In genomic region chr14:74706101-74706500, GRCh38 we compare ENCODE assay signal across 25 cellular contexts. TPM values are rescaled to one million over a fixed set of nuclear protein-coding genes. Genes with fewer than 3 reads are reported as not detected.
DNase-seq lines count a peak whose midpoint lies in the region; ATAC-seq and TF ChIP-seq lines count a peak whose summit lies in the region.
"Had no signal": no experiment of that assay in that cellular context is flagged by ENCODE, and none has a peak within 500 bp of the region (broad histone marks: within the 10 kb centered on the region; RNA-seq: fewer than 3 reads in every experiment).

No MANE protein-coding gene starts in this region.

- BruUV-seq in IMR-90 (replicated peaks; lab: Mats Ljungman, UMichigan), result no TSS peak

- no peaks in the 10 kb centered on the region for H3K27me3 Mint-ChIP-seq in CD4-positive, alpha-beta memory T cell
- H3K27me3 Mint-ChIP-seq: activated CD4-positive, alpha-beta memory T cell treated with anti-CD3 and anti-CD28 coated beads, Interleukin-2, amount 10 ng/mL, durations not matched to agents 7 days and 5 days; stimulated activated naive CD8-positive, alpha-beta T cell treated with anti-CD3 and anti-CD28 coated beads, Interleukin-15, Interleukin-2, amounts not matched to agents 100 ng/mL and 50 ng/mL, for 24 hours had no signal

- POLR2A ChIA-PET in IMR-90 (lab: Charles Lee; ENCODE audit: unreplicated experiment), result no interaction called here
- POLR2A ChIA-PET in CD4-positive, alpha-beta memory T cell (lab: Charles Lee; ENCODE audit: partially characterized antibody), result no interaction called here

- H3K9me3 Mint-ChIP-seq in CD4-positive, alpha-beta memory T cell, result peaks cover 0 to 6% (median 2%) of the 10 kb centered on the region in 8 donors
- H3K9me3 Mint-ChIP-seq: natural killer cell had no signal

- no CpG with 5 or more reads among the region's 4 CpGs for WGBS in IMR-90 (ENCODE audit: extremely low coverage in 2 of 2, insufficient read length in 1 of 2), 2 experiments

- TF ChIP-seq RAD21 in IMR-90 (IDR thresholded peaks at IDR 0.05; ENCODE audit: low read length), result no peak

- no peak overlapping the region for H2AK9ac ChIP-seq in IMR-90 (replicated peaks; ENCODE audit: low read depth, low read length, poor library complexity)

- H2AFZ ChIP-seq in IMR-90 (replicated peaks; ENCODE audit: low read length, poor library complexity), result no peak overlapping the region

- no peaks in the 10 kb centered on the region for H3K27me3 ChIP-seq in IMR-90 (ENCODE audit: control insufficient read depth, insufficient read depth, low read length)
- no peaks in the 10 kb centered on the region for H3K27me3 ChIP-seq in CD4-positive, alpha-beta memory T cell (ENCODE audit: insufficient read depth, low read length)
- H3K27me3 ChIP-seq: gastroesophageal sphincter, right atrium auricular region had no signal

- H3K9me3 ChIP-seq in IMR-90 (ENCODE audit: control insufficient read depth, insufficient read depth, low read length), result peaks cover 3% of the 10 kb centered on the region; the same call in 1 of the 2 replicates
- no peaks in the 10 kb centered on the region for H3K9me3 ChIP-seq in CD4-positive, alpha-beta memory T cell (ENCODE audit: control insufficient read depth in 1 of 2, low read length in 2 of 2)
- H3K9me3 ChIP-seq: gastroesophageal sphincter, right atrium auricular region had no signal

- H3K27ac Mint-ChIP-seq in CD4-positive, alpha-beta memory T cell, result no peak overlapping the region
- H3K27ac Mint-ChIP-seq: activated CD4-positive, alpha-beta memory T cell treated with anti-CD3 and anti-CD28 coated beads, Interleukin-2, amount 10 ng/mL, durations not matched to agents 7 days and 5 days; activated naive CD4-positive, alpha-beta T cell treated with anti-CD3 and anti-CD28 coated beads for 36 hours; T-helper 1 cell treated with Interleukin-12 subunit alpha and Interleukin-12 subunit beta and Interleukin-4 antibody, amounts not matched to agents 30 μg/mL and 1 μg/mL, for 36 hours had no signal

- dilution Hi-C loops in IMR-90 (cut with HindIII; ENCODE audit: low sequenced_read_pairs, unreplicated experiment), result no loop called here

- ATAC-seq in IMR-90 (ENCODE audit: low read depth), result no peak
- ATAC-seq in HG03039 (IDR thresholded peaks at IDR 0.05; ENCODE audit: unreplicated experiment), result no peak
- ATAC-seq: gastroesophageal sphincter, HepG2, mucosa of descending colon, natural killer cell had no signal

- H4K91ac ChIP-seq in IMR-90 (ENCODE audit: insufficient read depth, low read depth, low read length), result no peak overlapping the region

- H3K9ac ChIP-seq in IMR-90 (ENCODE audit: low read depth, low read length), result no peak overlapping the region

- no peaks in the 10 kb centered on the region for H3K36me3 ChIP-seq in IMR-90 (ENCODE audit: control insufficient read depth, insufficient read depth, low read length)
- no peaks in the 10 kb centered on the region for H3K36me3 ChIP-seq in CD4-positive, alpha-beta memory T cell (ENCODE audit: insufficient read depth, low read length)
- H3K36me3 ChIP-seq: gastroesophageal sphincter, HAP-1, right atrium auricular region had no signal

- no peak overlapping the region for H3K4me3 Mint-ChIP-seq in CD4-positive, alpha-beta memory T cell
- H3K4me3 Mint-ChIP-seq: activated CD4-positive, alpha-beta memory T cell treated with anti-CD3 and anti-CD28 coated beads, Interleukin-2, amount 10 ng/mL, durations not matched to agents 7 days and 5 days; activated naive CD4-positive, alpha-beta T cell treated with anti-CD3 and anti-CD28 coated beads for 36 hours; natural killer cell; stimulated activated naive CD8-positive, alpha-beta T cell treated with anti-CD3 and anti-CD28 coated beads, Interleukin-15, Interleukin-2, amounts not matched to agents 100 ng/mL and 50 ng/mL, for 24 hours; T-helper 1 cell treated with Interleukin-12 subunit alpha and Interleukin-12 subunit beta and Interleukin-4 antibody, amounts not matched to agents 30 μg/mL and 1 μg/mL, for 36 hours had no signal

- no peak overlapping the region for H2BK5ac ChIP-seq in IMR-90 (ENCODE audit: low read depth, low read length, poor library complexity, severe bottlenecking)

- no peak overlapping the region for H3K14ac ChIP-seq in IMR-90 (replicated peaks; ENCODE audit: low read depth, low read length)

- TF ChIP-seq CTCF in IMR-90 (conservative IDR thresholded peaks at IDR 0.05; ENCODE audit: low read depth, low read length) (no peak), astrocyte of the spinal cord (IDR thresholded peaks at IDR 0.05; ENCODE audit: low read depth, low read length) (no peak)

- in situ Hi-C loops in Caki2 (cut with HindIII; ENCODE audit: low pct_unique_long_range_greater_than_20kb, low sequenced_read_pairs), result no loop called here
- in situ Hi-C loops in IMR-90 (cut with MboI; ENCODE audit: low sequenced_read_pairs), result no loop called here
- in situ Hi-C loops in astrocyte of the spinal cord (cut with HindIII; ENCODE audit: low sequenced_read_pairs), result no loop called here

- H4K20me1 ChIP-seq in IMR-90 (ENCODE audit: insufficient read depth, low read length), result peaks cover 25% of the 10 kb centered on the region

- peaks cover 2% of the 10 kb centered on the region; the same call in 1 of the 2 replicates for H3K4me1 ChIP-seq in IMR-90 (ENCODE audit: control insufficient read depth, insufficient read depth, low read length)
- H3K4me1 ChIP-seq in CD4-positive, alpha-beta memory T cell (ENCODE audit: insufficient read depth, low read length), result peaks cover 18% of the 10 kb centered on the region
- H3K4me1 ChIP-seq: HAP-1 had no signal

- H3K18ac ChIP-seq in IMR-90 (ENCODE audit: low read depth, low read length), result no peak overlapping the region

- H3K4me3 ChIP-seq in IMR-90 (ENCODE audit: insufficient read depth, low read depth, low read length), result no peak overlapping the region
- H3K4me3 ChIP-seq in astrocyte of the spinal cord (ENCODE audit: low read depth, low read length), result no peak overlapping the region
- no peak overlapping the region for H3K4me3 ChIP-seq in CD4-positive, alpha-beta memory T cell (ENCODE audit: low read length in 2 of 2)
- H3K4me3 ChIP-seq: gastroesophageal sphincter, HAP-1, mucosa of descending colon, right atrium auricular region, SK-N-MC, smooth muscle cell had no signal

- no peak overlapping the region for H3K23ac ChIP-seq in IMR-90 (ENCODE audit: low read depth, low read length)

- H4K5ac ChIP-seq in IMR-90 (ENCODE audit: low read depth, low read length), result no peak overlapping the region

- no peak overlapping the region for H2BK120ac ChIP-seq in IMR-90 (ENCODE audit: low read depth, low read length)

- H3K36me3 Mint-ChIP-seq in CD4-positive, alpha-beta memory T cell, result peaks cover 15 to 18% of the 10 kb centered on the region in 2 donors
- H3K36me3 Mint-ChIP-seq: natural killer cell had no signal

- H3K9me1 ChIP-seq in IMR-90 (ENCODE audit: insufficient read depth, low read length), result peaks cover 4% of the 10 kb centered on the region

- H3K27ac ChIP-seq in IMR-90 (ENCODE audit: insufficient read depth, low read length), result peak overlapping the region; percentile 29; the same call in 1 of the 2 replicates
- no peak overlapping the region for H3K27ac ChIP-seq in CD4-positive, alpha-beta memory T cell (ENCODE audit: low read depth, low read length)
- H3K27ac ChIP-seq: gastroesophageal sphincter, right atrium auricular region, SK-N-MC had no signal

- no peak overlapping the region for H3K4ac ChIP-seq in IMR-90 (ENCODE audit: low read depth, low read length)

- 0 out of 2 replicates have a peak overlapping the region, but pooled peaks have one; percentile 33 for H3K4me2 ChIP-seq in IMR-90 (ENCODE audit: low read depth, low read length)
- H3K4me2 ChIP-seq: smooth muscle cell had no signal

- intact Hi-C loops in IMR-90 (cut with micrococcal nuclease), result no loop called here
- intact Hi-C loops in CD4-positive, alpha-beta memory T cell (cut with micrococcal nuclease), result no loop called here
- intact Hi-C loops in posterior cingulate gyrus (cut with DNase I), result no loop called here

- no peak overlapping the region for H2BK15ac ChIP-seq in IMR-90 (ENCODE audit: low read depth, low read length)

- no peak overlapping the region for H2BK20ac ChIP-seq in IMR-90 (ENCODE audit: low read depth, low read length)

- no peak overlapping the region for H3K56ac ChIP-seq in IMR-90 (ENCODE audit: extremely low read depth, insufficient read depth, low read length)

- no peak overlapping the region for H2AK5ac ChIP-seq in IMR-90 (ENCODE audit: low read depth, low read length)

- H3K79me1 ChIP-seq in IMR-90 (ENCODE audit: low read depth in 1 of 2, low read length in 2 of 2), result peaks cover 25 to 50% of the 10 kb centered on the region in 2 experiments

- H4K8ac ChIP-seq in IMR-90 (ENCODE audit: low read depth in 2 of 2, low read length in 2 of 2), result no peak overlapping the region

- CTCF ChIA-PET in IMR-90 (lab: Yijun Ruan, JAX), result interaction anchor here (0.6 kb wide), 1 partner anchor 1885 kb away, joined by 3 read pairs; no protein-coding TSS in a partner anchor
- CTCF ChIA-PET in CD4-positive, alpha-beta memory T cell (lab: Charles Lee; ENCODE audit: partially characterized antibody), result interaction anchor here (1.1 to 1.7 kb wide), 2 partner anchors 16 to 97 kb away, joined by 3 to 7 read pairs; no protein-coding TSS in a partner anchor

- H3K4me1 Mint-ChIP-seq in CD4-positive, alpha-beta memory T cell, result peaks cover 34 to 47% (median 37%) of the 10 kb centered on the region in 4 donors

- TF ChIP-seq POLR2A in IMR-90 (IDR thresholded peaks at IDR 0.05; ENCODE audit: low read depth, low read length), result no peak

- peak; percentile 74 for DNase-seq in Caki2 (ENCODE audit: low read depth)
- no peak for DNase-seq in IMR-90
- DNase-seq in astrocyte of the spinal cord (ENCODE audit: low read depth, low spot score), result peak; percentile 19
- peak; percentile 23 for DNase-seq in retina
- DNase-seq in CD4-positive, alpha-beta memory T cell, result no peak
- no peak for DNase-seq in posterior cingulate gyrus
- DNase-seq: activated CD4-positive, alpha-beta memory T cell treated with anti-CD3 and anti-CD28 coated beads, Interleukin-2, amount 10 ng/mL, durations not matched to agents 7 days and 5 days; activated CD8-positive, alpha-beta memory T cell treated with anti-CD3 and anti-CD28 coated beads, Interleukin-2, amount 50 U/mL, for 4 hours; activated naive CD4-positive, alpha-beta T cell treated with anti-CD3 and anti-CD28 coated beads for 36 hours; DMS153; hippocampal formation; mammary epithelial cell; mucosa of descending colon; natural killer cell; NCI-H146; NCI-H510A treated with DMSO at 0.1 percent for 48 hours had no signal

RNA-seq across cellular contexts. Expression of gene AREL1, which starts 6.8 kb away (rescaled TPM):
- 8.7 and 15.2 TPM in 2 replicates for total RNA-seq in Caki2 (2014; rRNA removed; shearing (Covaris generic); ENCODE audit: low replicate concordance)
- total RNA-seq in IMR-90 (2012; rRNA removed), result 38.3 and 39.3 TPM in 2 replicates
- 30.0 and 34.4 TPM in 2 replicates for polyA plus RNA-seq in IMR-90 (2012; rRNA removed)
- polyA plus RNA-seq in IMR-90 (2012; cell fraction: cytosol; rRNA removed), result 20.5 and 23.7 TPM in 2 replicates
- 51.1 and 52.7 TPM in 2 replicates for polyA plus RNA-seq in IMR-90 (2012; cell fraction: nucleus; rRNA removed; ENCODE audit: low replicate concordance)
- total RNA-seq in CD4-positive, alpha-beta memory T cell, result 10 to 100 TPM; 44.4 to 46.1 TPM
- polyA plus RNA-seq in CD4-positive, alpha-beta memory T cell, result 10 to 100 TPM; 16.2 to 24.2 TPM

RNA-seq across cellular contexts. Expression of gene FCF1, which starts 6.8 kb away (rescaled TPM):
- total RNA-seq in Caki2 (2014; rRNA removed; shearing (Covaris generic); ENCODE audit: low replicate concordance), result 27.1 and 70.1 TPM in 2 replicates
- 37.1 and 39.7 TPM in 2 replicates for total RNA-seq in IMR-90 (2012; rRNA removed)
- polyA plus RNA-seq in IMR-90 (2012; rRNA removed), result 33.3 and 45.5 TPM in 2 replicates
- 3.9 and 9.4 TPM in 2 replicates for polyA plus RNA-seq in IMR-90 (2012; cell fraction: cytosol; rRNA removed)
- polyA plus RNA-seq in IMR-90 (2012; cell fraction: nucleus; rRNA removed; ENCODE audit: low replicate concordance), result 1.9 and 19.2 TPM in 2 replicates
- total RNA-seq in CD4-positive, alpha-beta memory T cell, result 10 to 100 TPM; 57.5 to 57.9 TPM
- 10 to 100 TPM; 28.6 to 35.5 TPM for polyA plus RNA-seq in CD4-positive, alpha-beta memory T cell

RNA-seq across cellular contexts. Expression of gene YLPM1, which starts 57.0 kb away (rescaled TPM):
- 1.0 and 1.3 TPM in 2 replicates for total RNA-seq in Caki2 (2014; rRNA removed; shearing (Covaris generic); ENCODE audit: low replicate concordance)
- 8.2 and 16.4 TPM in 2 replicates for total RNA-seq in IMR-90 (2012; rRNA removed)
- polyA plus RNA-seq in IMR-90 (2012; rRNA removed), result 14.5 and 19.7 TPM in 2 replicates
- 5.1 TPM in 2 replicates for polyA plus RNA-seq in IMR-90 (2012; cell fraction: cytosol; rRNA removed)
- 8.1 and 34.4 TPM in 2 replicates for polyA plus RNA-seq in IMR-90 (2012; cell fraction: nucleus; rRNA removed; ENCODE audit: low replicate concordance)
- 10 to 100 TPM; 83.1 to 90.3 TPM for total RNA-seq in CD4-positive, alpha-beta memory T cell
- 10 to 100 TPM in 1 of 2 donors, 1 to 10 TPM in 1; 2.5 to 21.5 TPM for polyA plus RNA-seq in CD4-positive, alpha-beta memory T cell

Comparison
In these comparisons a context has a peak if more than half of its experiments do, and no peak if none do; other contexts are left out.
1. DNase-seq: peak in Caki2 (single experiment), astrocyte of the spinal cord (single experiment) and retina (single experiment); none in IMR-90 (single experiment), CD4-positive, alpha-beta memory T cell (0 of 5) and posterior cingulate gyrus (0 of 10).